Comparison of ENCODE assay signal across 19 cellular contexts in the genomic region with DNA sequence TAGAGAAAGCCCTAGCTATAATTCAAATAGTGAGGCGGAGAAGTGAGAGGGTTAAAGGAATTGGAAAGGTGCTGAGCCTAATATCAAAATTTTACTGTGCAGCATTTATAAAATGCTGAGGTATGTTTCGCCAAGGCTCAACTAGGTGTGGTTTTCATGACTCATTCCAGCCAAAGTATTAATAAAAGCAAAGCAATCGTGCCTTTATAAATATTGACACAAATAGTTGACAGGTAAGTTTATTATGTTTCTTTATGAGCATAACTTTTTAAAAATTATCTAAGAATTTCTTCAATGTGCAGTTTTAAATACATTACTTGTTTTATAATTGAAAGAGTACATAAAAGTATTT.
DNase-seq lines count a peak whose midpoint lies in the region; ATAC-seq and TF ChIP-seq lines count a peak whose summit lies in the region.
"Had no signal": no experiment of that assay in that cellular context is flagged by ENCODE, and none has a peak within 500 bp of the region (broad histone marks: within the 10 kb centered on the region; RNA-seq: fewer than 3 reads in every experiment).

No MANE protein-coding gene starts in this region.

- H3K36me3 ChIP-seq in HUES64 (ENCODE audit: insufficient read depth, low read length): peaks cover 10% of the 10 kb centered on the region; the same call in 1 of the 2 replicates
- no peaks in the 10 kb centered on the region for H3K36me3 ChIP-seq in endodermal cell (ENCODE audit: control insufficient read depth, insufficient read depth, low read length)
- H3K36me3 ChIP-seq: SJSA1 had no signal

- H3K27ac ChIP-seq in HUES64 (ENCODE audit: low read depth, low read length) (peak overlapping the region; percentile 90), endodermal cell (ENCODE audit: low read depth, low read length) (peak overlapping the region; percentile 3)
- H3K27ac ChIP-seq: PC-9, SJSA1 had no signal

- H3K27me3 ChIP-seq in HUES64 (ENCODE audit: insufficient read depth, low read length) (no peaks in the 10 kb centered on the region), endodermal cell (ENCODE audit: control insufficient read depth, insufficient read depth, low read length, poor library complexity, severe bottlenecking) (no peaks in the 10 kb centered on the region)
- H3K27me3 ChIP-seq: SJSA1 had no signal

- no peak for TF ChIP-seq CTCF in endodermal cell (conservative IDR thresholded peaks at IDR 0.05)

- H3K9me3 Mint-ChIP-seq in endodermal cell: peaks cover 47% of the 10 kb centered on the region
- H3K9me3 Mint-ChIP-seq: T-helper 1 cell treated with Interleukin-12 subunit alpha and Interleukin-12 subunit beta and Interleukin-4 antibody, amounts not matched to agents 30 μg/mL and 1 μg/mL, for 36 hours had no signal

- H3K4me3 ChIP-seq in HUES64 (ENCODE audit: low read length) (peak overlapping the region; percentile 25), endodermal cell (ENCODE audit: low read length) (no peak overlapping the region)
- H3K4me3 ChIP-seq: PC-9, SJSA1 had no signal

- WGBS in HUES64: 0% methylated on average over 2 of the region's 3 CpGs
- WGBS in endodermal cell (ENCODE audit: insufficient coverage in 1 of 2, insufficient read length in 1 of 2), 2 experiments: 42 to 100% methylated on average over 1 to 2 of the region's 3 CpGs

- intact Hi-C loops in left colon (cut with DNase I, micrococcal nuclease): no loop called here

- peaks cover 23% of the 10 kb centered on the region for H3K4me1 Mint-ChIP-seq in endodermal cell
- H3K4me1 Mint-ChIP-seq: CD8-positive, alpha-beta memory T cell; IgD-negative memory B cell had no signal

- H3K9ac ChIP-seq in HUES64 (ENCODE audit: low read depth, low read length) (peak overlapping the region; percentile 35; the same call in 1 of the 2 replicates), endodermal cell (ENCODE audit: extremely low read depth, low read length, poor library complexity, severe bottlenecking) (no peak overlapping the region)

- H3K4me1 ChIP-seq in HUES64 (ENCODE audit: insufficient read depth, low read length): peaks cover 32% of the 10 kb centered on the region
- peaks cover 5% of the 10 kb centered on the region for H3K4me1 ChIP-seq in endodermal cell (ENCODE audit: control insufficient read depth, insufficient read depth, low read length)
- H3K4me1 ChIP-seq: SJSA1 had no signal

- no peaks in the 10 kb centered on the region for H3K27me3 Mint-ChIP-seq in endodermal cell (ENCODE audit: insufficient read depth)

- DNase-seq in endodermal cell: no peak
- DNase-seq in left colon: no peak
- no peak for DNase-seq in NCI-H345 treated with DMSO at 0.1 percent for 48 hours (lab: John Stamatoyannopoulos, UW; ENCODE audit: unreplicated experiment)
- DNase-seq: ACHN; C1 segment of cervical spinal cord; CD8-positive, alpha-beta memory T cell; GDM1; Karpas-422; NCI-H1092 treated with DMSO at 0.1 percent for 48 hours; NCI-H510A; NCI-H82; PC-9 had no signal

- ATAC-seq in left colon (peak; percentile 53), GM18907 (IDR thresholded peaks at IDR 0.05; ENCODE audit: unreplicated experiment) (no peak), HG02642 (IDR thresholded peaks at IDR 0.05; ENCODE audit: poor library complexity, unreplicated experiment) (no peak), GM21619 (IDR thresholded peaks at IDR 0.05; ENCODE audit: unreplicated experiment) (no peak)

- no peak overlapping the region for H3K27ac Mint-ChIP-seq in endodermal cell
- H3K27ac Mint-ChIP-seq: CD8-positive, alpha-beta memory T cell; IgD-negative memory B cell; T-helper 1 cell treated with Interleukin-12 subunit alpha and Interleukin-12 subunit beta and Interleukin-4 antibody, amounts not matched to agents 30 μg/mL and 1 μg/mL, for 36 hours had no signal

- H3K9me3 ChIP-seq in HUES64 (ENCODE audit: insufficient read depth, low read depth, low read length) (peaks cover 33% of the 10 kb centered on the region), endodermal cell (ENCODE audit: control insufficient read depth, low read length) (peaks cover 48% of the 10 kb centered on the region)
- H3K9me3 ChIP-seq: SJSA1 had no signal

- H3K4me3 Mint-ChIP-seq in endodermal cell: no peak overlapping the region
- H3K4me3 Mint-ChIP-seq: CD8-positive, alpha-beta memory T cell; IgD-negative memory B cell; T-helper 1 cell treated with Interleukin-12 subunit alpha and Interleukin-12 subunit beta and Interleukin-4 antibody, amounts not matched to agents 30 μg/mL and 1 μg/mL, for 36 hours had no signal

- peaks cover 6% of the 10 kb centered on the region for H3K36me3 Mint-ChIP-seq in endodermal cell (ENCODE audit: low read depth)
- H3K36me3 Mint-ChIP-seq: CD8-positive, alpha-beta memory T cell; IgD-negative memory B cell had no signal
